ENCODE assay signal across 19 cellular contexts in the genomic region with DNA sequence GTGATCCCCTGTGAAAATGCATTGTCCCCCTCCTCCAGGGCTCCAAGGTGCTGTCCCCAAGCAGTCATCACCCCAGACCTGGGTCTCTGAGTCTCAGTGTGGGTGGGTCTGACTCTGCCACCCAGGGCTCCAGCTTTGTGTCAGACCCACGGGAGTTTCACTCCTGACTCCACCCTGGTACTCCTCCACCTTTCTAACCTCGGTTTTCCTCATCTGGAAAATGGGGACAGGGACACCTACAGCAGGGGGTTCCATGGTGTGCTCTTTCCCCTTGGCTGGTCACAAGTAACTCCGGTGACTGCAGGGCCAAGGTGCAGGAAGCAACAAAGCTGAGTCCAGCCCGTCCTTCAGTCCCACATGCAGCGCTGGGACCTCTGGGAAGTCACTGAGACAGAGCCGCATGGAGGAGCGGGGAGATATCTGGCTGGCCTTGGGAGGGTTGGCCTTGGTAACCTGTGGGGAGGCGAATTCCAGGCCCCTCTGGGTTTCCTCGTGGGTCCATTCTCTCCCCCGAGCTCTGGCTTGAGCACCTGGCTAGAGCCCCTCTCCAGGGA. TPM values are rescaled to one million over a fixed set of nuclear protein-coding genes. Genes with fewer than 3 reads are reported as not detected.
DNase-seq lines count a peak whose midpoint lies in the region; ATAC-seq and TF ChIP-seq lines count a peak whose summit lies in the region.
"Had no signal": no experiment of that assay in that cellular context is flagged by ENCODE, and none has a peak within 500 bp of the region (broad histone marks: within the 10 kb centered on the region; RNA-seq: fewer than 3 reads in every experiment).

No MANE protein-coding gene starts in this region.

- no peaks in the 10 kb centered on the region for H3K27me3 ChIP-seq in CD8-positive, alpha-beta T cell (ENCODE audit: insufficient read depth, low read length)
- H3K27me3 ChIP-seq in Caco-2 (replicated peaks; ENCODE audit: control insufficient read depth, insufficient read depth, low read length): no peaks in the 10 kb centered on the region
- no peaks in the 10 kb centered on the region for H3K27me3 ChIP-seq in adrenal gland
- H3K27me3 ChIP-seq in right atrium auricular region: no peaks in the 10 kb centered on the region
- H3K27me3 ChIP-seq: BLaER1, Peyer's patch, SJCRH30 had no signal

- POLR2A ChIA-PET in CD8-positive, alpha-beta T cell (lab: Charles Lee): no interaction called here
- POLR2A ChIA-PET in Caco-2 (lab: Charles Lee): interaction anchor here (0.5 kb wide), 1 partner anchor 222 kb away, joined by 5 read pairs; the partner anchor contains the start of gene TMEM248

- no peak overlapping the region for H3K4me3 ChIP-seq in CD8-positive, alpha-beta T cell (ENCODE audit: low read depth, low read length)
- H3K4me3 ChIP-seq in Caco-2 (ENCODE audit: low read depth, low read length) (no peak overlapping the region), adrenal gland (no peak overlapping the region), right atrium auricular region (no peak overlapping the region)
- H3K4me3 ChIP-seq: BLaER1, Peyer's patch, SJCRH30 had no signal

- no TSS peak for BruUV-seq in Caco-2 (replicated peaks; lab: Mats Ljungman, UMichigan)

- H3K27ac Mint-ChIP-seq in CD8-positive, alpha-beta T cell: no peak overlapping the region
- peak overlapping the region; percentile 47 for H3K27ac Mint-ChIP-seq in Caco-2 (ENCODE audit: unreplicated experiment)
- H3K27ac Mint-ChIP-seq in osteocyte (ENCODE audit: unreplicated experiment): no peak overlapping the region
- H3K27ac Mint-ChIP-seq: CD4-positive, alpha-beta T cell had no signal

- H3K4me1 ChIP-seq in CD8-positive, alpha-beta T cell (ENCODE audit: insufficient read depth, low read length): no peaks in the 10 kb centered on the region
- H3K4me1 ChIP-seq in Caco-2 (no peaks in the 10 kb centered on the region), adrenal gland (replicated peaks in 1 of 2) (peaks cover 0 to 10% of the 10 kb centered on the region in 2 donors), right atrium auricular region (peaks cover 0 to 23% of the 10 kb centered on the region in 2 donors)
- H3K4me1 ChIP-seq: Peyer's patch, SJCRH30 had no signal

- TF ChIP-seq CTCF in CD8-positive, alpha-beta T cell (IDR thresholded peaks at IDR 0.05): no peak
- TF ChIP-seq CTCF in Caco-2 (IDR thresholded peaks at IDR 0.05; ENCODE audit: insufficient read depth in 1 of 2, low read depth in 1 of 2, low read length in 1 of 2, severe bottlenecking in 1 of 2, unreplicated experiment in 1 of 2): no peak
- TF ChIP-seq CTCF in adrenal gland (IDR thresholded peaks at IDR 0.05): no peak
- no peak for TF ChIP-seq CTCF in osteocyte (IDR thresholded peaks at IDR 0.05)
- no peak for TF ChIP-seq CTCF in right atrium auricular region (IDR thresholded peaks at IDR 0.05)

- DNase-seq in CD8-positive, alpha-beta T cell: no peak
- DNase-seq in Caco-2 (no peak), adrenal gland (peak in 4 of 7 donors; percentile 35 to 62 (median 42)), osteocyte (ENCODE audit: extremely low spot score, unreplicated experiment) (peak; percentile 73), DMS79 (lab: John Stamatoyannopoulos, UW) (no peak), right atrium auricular region (ENCODE audit: low spot score) (no peak), SW 1271 (lab: John Stamatoyannopoulos, UW) (no peak)
- DNase-seq: ACHN; CD4-positive, alpha-beta T cell; DMS53; HFFc6; NCI-H1105; NCI-H2029 treated with DMSO at 0.1 percent for 48 hours; NCI-H2171; NCI-H524 treated with DMSO at 0.1 percent for 48 hours; NCI-H82; Peyer's patch; SJCRH30 had no signal

- peak; percentile 37 for ATAC-seq in CD8-positive, alpha-beta T cell

- H3K36me3 Mint-ChIP-seq in CD8-positive, alpha-beta T cell: peaks cover 9% of the 10 kb centered on the region
- H3K36me3 Mint-ChIP-seq in Caco-2 (ENCODE audit: insufficient read depth, unreplicated experiment) (no peaks in the 10 kb centered on the region), osteocyte (ENCODE audit: unreplicated experiment) (peaks cover 16% of the 10 kb centered on the region)

- H3K36me3 ChIP-seq in CD8-positive, alpha-beta T cell (ENCODE audit: insufficient read depth, low read length): no peaks in the 10 kb centered on the region
- H3K36me3 ChIP-seq in Caco-2 (ENCODE audit: control insufficient read depth, insufficient read depth, low read length): no peaks in the 10 kb centered on the region
- no peaks in the 10 kb centered on the region for H3K36me3 ChIP-seq in adrenal gland (replicated peaks in 1 of 2)
- H3K36me3 ChIP-seq in right atrium auricular region: no peaks in the 10 kb centered on the region
- H3K36me3 ChIP-seq: SJCRH30 had no signal

- no peak overlapping the region for H3K4me3 Mint-ChIP-seq in CD8-positive, alpha-beta T cell
- H3K4me3 Mint-ChIP-seq in Caco-2 (ENCODE audit: unreplicated experiment): no peak overlapping the region
- no peak overlapping the region for H3K4me3 Mint-ChIP-seq in osteocyte (ENCODE audit: unreplicated experiment)
- H3K4me3 Mint-ChIP-seq: CD4-positive, alpha-beta T cell; HFFc6 had no signal

- H3K4me1 Mint-ChIP-seq in CD8-positive, alpha-beta T cell (ENCODE audit: low read depth): no peaks in the 10 kb centered on the region
- H3K4me1 Mint-ChIP-seq in Caco-2 (ENCODE audit: low read depth, unreplicated experiment) (no peaks in the 10 kb centered on the region), osteocyte (ENCODE audit: unreplicated experiment) (peaks cover 5% of the 10 kb centered on the region)

- WGBS in adrenal gland, 4 donors: 28 to 46% (median 44%) methylated on average over 3 to 10 of the region's 10 CpGs

- no peaks in the 10 kb centered on the region for H3K9me3 Mint-ChIP-seq in CD8-positive, alpha-beta T cell
- H3K9me3 Mint-ChIP-seq in Caco-2 (ENCODE audit: unreplicated experiment) (no peaks in the 10 kb centered on the region), osteocyte (ENCODE audit: unreplicated experiment) (no peaks in the 10 kb centered on the region)
- H3K9me3 Mint-ChIP-seq: CD4-positive, alpha-beta T cell; HFFc6 had no signal

- no peaks in the 10 kb centered on the region for H3K9me3 ChIP-seq in CD8-positive, alpha-beta T cell (ENCODE audit: low read length)
- no peaks in the 10 kb centered on the region for H3K9me3 ChIP-seq in Caco-2
- H3K9me3 ChIP-seq in adrenal gland (replicated peaks in 1 of 3): no peaks in the 10 kb centered on the region
- H3K9me3 ChIP-seq in right atrium auricular region: no peaks in the 10 kb centered on the region
- H3K9me3 ChIP-seq: BLaER1, Peyer's patch, SJCRH30 had no signal

- intact Hi-C loops in CD8-positive, alpha-beta T cell (cut with DNase I, micrococcal nuclease): loop anchor here in 1 of 2 experiments (5.0 kb wide), 1 partner anchor 141 kb away; no protein-coding TSS in a partner anchor
- intact Hi-C loops in Caco-2 (cut with micrococcal nuclease; ENCODE audit: unreplicated experiment) (no loop called here), adrenal gland (cut with DNase I) (no loop called here)

- CTCF ChIA-PET in CD8-positive, alpha-beta T cell (lab: Charles Lee): no interaction called here
- CTCF ChIA-PET in Caco-2 (lab: Charles Lee): no interaction called here

- H3K27me3 Mint-ChIP-seq in CD8-positive, alpha-beta T cell (ENCODE audit: low read depth): no peaks in the 10 kb centered on the region
- H3K27me3 Mint-ChIP-seq in Caco-2 (ENCODE audit: insufficient read depth, unreplicated experiment): no peaks in the 10 kb centered on the region
- H3K27me3 Mint-ChIP-seq in osteocyte (ENCODE audit: unreplicated experiment): no peaks in the 10 kb centered on the region
- H3K27me3 Mint-ChIP-seq: CD4-positive, alpha-beta T cell had no signal

- no peak for TF ChIP-seq POLR2A in adrenal gland (IDR thresholded peaks at IDR 0.05)

- H3K27ac ChIP-seq in CD8-positive, alpha-beta T cell (ENCODE audit: low read depth, low read length): no peak overlapping the region
- H3K27ac ChIP-seq in adrenal gland: no peak overlapping the region
- H3K27ac ChIP-seq in right atrium auricular region: no peak overlapping the region
- H3K27ac ChIP-seq: BLaER1, Peyer's patch, SJCRH30 had no signal

RNA-seq across cellular contexts. Expression of gene RABGEF1, which starts 41.8 kb away (rescaled TPM):
- total RNA-seq in CD8-positive, alpha-beta T cell: 10 to 100 TPM; 34.5 to 38.5 TPM
- total RNA-seq in Caco-2 (2022): 20.3 and 21.2 TPM in 2 replicates
- total RNA-seq in adrenal gland: 10 to 100 TPM; 27.9 to 50.2 (median 34.1) TPM
- polyA plus RNA-seq in adrenal gland: 10 to 100 TPM; 23.6 to 39.1 (median 23.6) TPM
- 25.3 and 25.9 TPM in 2 replicates for total RNA-seq in osteocyte
- total RNA-seq in right atrium auricular region: 10 to 100 TPM; 16.3 to 25.5 TPM

Comparison
In these comparisons a context has a peak if more than half of its experiments do, and no peak if none do; other contexts are left out.
1. DNase-seq: peak in adrenal gland (4 of 7) and osteocyte (single experiment); none in CD8-positive, alpha-beta T cell (0 of 7), Caco-2 (0 of 2), DMS79 (single experiment), right atrium auricular region (single experiment) and SW 1271 (0 of 2).